In genomic region chr2:233061007-233061590, GRCh38 we compare ENCODE assay signal across 8 cellular contexts. TPM values are rescaled to one million over a fixed set of nuclear protein-coding genes. Genes with fewer than 3 reads are reported as not detected.
A peak's percentile ranks its signal among the peaks of the same experiment; 100 is the strongest.
DNase-seq lines count a peak whose midpoint lies in the region; ATAC-seq and TF ChIP-seq lines count a peak whose summit lies in the region.

No MANE protein-coding gene starts in this region.

- ATAC-seq in GM18502 (IDR thresholded peaks at IDR 0.05; ENCODE audit: poor library complexity, unreplicated experiment) = peak; percentile 9
- peak; percentile 28 for ATAC-seq in HG03095 (IDR thresholded peaks at IDR 0.05; ENCODE audit: unreplicated experiment)
- ATAC-seq in HG03378 (IDR thresholded peaks at IDR 0.05; ENCODE audit: unreplicated experiment) = no peak

- TF ChIP-seq POLR2A in adrenal gland (IDR thresholded peaks at IDR 0.05) (no peak), sigmoid colon (IDR thresholded peaks at IDR 0.05) (no peak)

- no peaks in the 10 kb centered on the region for H3K4me1 ChIP-seq in adrenal gland (replicated peaks in 1 of 2)
- peaks cover 0 to 8% (median 0%) of the 10 kb centered on the region in 4 donors for H3K4me1 ChIP-seq in sigmoid colon

- H3K9me3 ChIP-seq in adrenal gland (replicated peaks in 1 of 3) = no peaks in the 10 kb centered on the region
- H3K9me3 ChIP-seq in sigmoid colon = no peaks in the 10 kb centered on the region

- DNase-seq in adrenal gland = no peak
- DNase-seq in sigmoid colon = peak; percentile 60
- DNase-seq in cortex of kidney (lab: John Stamatoyannopoulos, UW) = no peak
- no peak for DNase-seq in COLO668 (lab: John Stamatoyannopoulos, UW; ENCODE audit: unreplicated experiment)
- no peak for DNase-seq in iPS-NIHi11 (ENCODE audit: low spot score)

- peak overlapping the region in 4 of 5 donors; percentile 13 to 89 (median 50) for H3K27ac ChIP-seq in adrenal gland
- peak overlapping the region; percentile 47 to 66 (median 65) for H3K27ac ChIP-seq in sigmoid colon

- TF ChIP-seq EP300 in sigmoid colon (IDR thresholded peaks at IDR 0.05) = no peak

- peak overlapping the region in 2 of 4 donors; percentile 25 to 55 for H3K4me3 ChIP-seq in adrenal gland
- H3K4me3 ChIP-seq in sigmoid colon = peak overlapping the region; percentile 2 to 45 (median 35)

- TF ChIP-seq CTCF in adrenal gland (IDR thresholded peaks at IDR 0.05) (no peak), sigmoid colon (IDR thresholded peaks at IDR 0.05) (no peak)

- H3K36me3 ChIP-seq in adrenal gland (replicated peaks in 1 of 2) (no peaks in the 10 kb centered on the region), sigmoid colon (no peaks in the 10 kb centered on the region)

- H3K27me3 ChIP-seq in adrenal gland (no peaks in the 10 kb centered on the region), sigmoid colon (no peaks in the 10 kb centered on the region)

- WGBS in adrenal gland, 4 donors = 56 to 66% (median 60%) methylated on average over 8 to 10 of the region's 10 CpGs
- 48 to 74% methylated on average over 10 of the region's 10 CpGs for WGBS in sigmoid colon, 2 donors

- intact Hi-C loops in adrenal gland (cut with DNase I) = loop anchor here in 1 of 2 donors (10.0 kb wide), 1 partner anchor 184 kb away; no protein-coding TSS in a partner anchor
- intact Hi-C loops in sigmoid colon (cut with DNase I) = no loop called here

RNA-seq across cellular contexts. Expression of gene INPP5D, which starts 1.0 kb away (rescaled TPM):
- total RNA-seq in adrenal gland (10 to 100 TPM in 7 of 8 donors, 1 to 10 TPM in 1; 7.1 to 29.4 (median 17.0) TPM), sigmoid colon (10 to 100 TPM in 1 of 4 donors, 1 to 10 TPM in 3; 6.4 to 20.8 (median 9.4) TPM)
- polyA plus RNA-seq in adrenal gland (10 to 100 TPM in 1 of 3 donors, 1 to 10 TPM in 2; 4.5 to 15.6 (median 5.9) TPM), sigmoid colon (10 to 100 TPM in 1 of 3 donors, 1 to 10 TPM in 2; 4.2 to 44.8 (median 4.4) TPM)

RNA-seq across cellular contexts. Expression of gene NEU2, which starts 28.6 kb away (rescaled TPM):
- total RNA-seq in adrenal gland = not detected
- not detected for polyA plus RNA-seq in adrenal gland
- total RNA-seq in sigmoid colon = not detected
- polyA plus RNA-seq in sigmoid colon = not detected

RNA-seq across cellular contexts. Expression of gene NGEF, which starts 48.0 kb away (rescaled TPM):
- total RNA-seq in adrenal gland (100 to 1,000 TPM in 1 of 8 donors, 10 to 100 TPM in 7; 32.0 to 258 (median 46.1) TPM), sigmoid colon (under 1 TPM in 2 of 4 donors, not detected in 2; 0.28 to 0.36 TPM)
- polyA plus RNA-seq in adrenal gland (100 to 1,000 TPM in 1 of 3 donors, 10 to 100 TPM in 2; 10.1 to 467 (median 28.5) TPM), sigmoid colon (10 to 100 TPM; 10.8 to 13.9 (median 13.6) TPM)

Comparison
In these comparisons a context has a peak if more than half of its experiments do, and no peak if none do; other contexts are left out.
1. RNA of gene NGEF, which starts 48.0 kb away (total RNA-seq): 32.0 to 258 TPM in adrenal gland; 0.28 to 0.36 TPM in sigmoid colon; every median in the first group is over 10 times any median in the second.